In genomic region chr3:186487037-186487436, GRCh38 we compare ENCODE assay signal across 30 cellular contexts. TPM values are rescaled to one million over a fixed set of nuclear protein-coding genes. Genes with fewer than 3 reads are reported as not detected.
"Had no signal": no experiment of that assay in that cellular context is flagged by ENCODE, and none has a peak within 500 bp of the region (broad histone marks: within the 10 kb centered on the region; RNA-seq: fewer than 3 reads in every experiment).

No MANE protein-coding gene starts in this region.

- ATAC-seq: activated CD4-positive, alpha-beta T cell treated with anti-CD3 and anti-CD28 coated beads for 36 hours; activated CD8-positive, alpha-beta memory T cell treated with anti-CD3 and anti-CD28 coated beads, Interleukin-2, amount 10 ng/mL, durations not matched to agents 7 days and 5 days; activated CD8-positive, alpha-beta T cell treated with anti-CD3 and anti-CD28 coated beads, Interleukin-2, amount 10 ng/mL, durations not matched to agents 7 days and 5 days; activated naive CD4-positive, alpha-beta T cell treated with anti-CD3 and anti-CD28 coated beads, Interleukin-2, amount 50 U/mL, for 72 hours; esophagus mucosa; gastroesophageal sphincter; T-helper 17 cell had no signal

- DNase-seq: activated CD4-positive, alpha-beta memory T cell treated with anti-CD3 and anti-CD28 coated beads for 36 hours; activated CD4-positive, alpha-beta T cell treated with anti-CD3 and anti-CD28 coated beads for 36 hours; activated CD4-positive, alpha-beta T cell treated with anti-CD3 and anti-CD28 coated beads, Interleukin-2, amount 10 ng/mL, durations not matched to agents 24 days and 14 days; activated CD4-positive, CD25-positive, alpha-beta regulatory T cell; activated CD4-positive, CD25-positive, alpha-beta regulatory T cell treated with anti-CD3 and anti-CD28 coated beads, Interleukin-2, amount 50 U/mL, for 72 hours; activated CD8-positive, alpha-beta memory T cell treated with anti-CD3 and anti-CD28 coated beads, Interleukin-2, amount 10 ng/mL, durations not matched to agents 7 days and 5 days; activated CD8-positive, alpha-beta memory T cell treated with anti-CD3 and anti-CD28 coated beads, Interleukin-2, amount 50 U/mL, for 4 hours; activated CD8-positive, alpha-beta T cell treated with anti-CD3 and anti-CD28 coated beads, Interleukin-2, amount 10 ng/mL, durations not matched to agents 7 days and 5 days; activated gamma-delta T cell; activated naive CD4-positive, alpha-beta T cell; activated naive CD4-positive, alpha-beta T cell treated with anti-CD3 and anti-CD28 coated beads, Interleukin-2, amount 10 ng/mL, durations not matched to agents 7 days and 5 days; activated naive CD8-positive, alpha-beta T cell treated with anti-CD3 and anti-CD28 coated beads, Interleukin-2, amount 10 ng/mL, durations not matched to agents 7 days and 5 days; activated T-cell treated with anti-CD3 and anti-CD28 coated beads, Interleukin-2, amount 50 U/mL, for 1 hour; activated T-cell treated with anti-CD3 and anti-CD28 coated beads, Interleukin-2, amount 50 U/mL, for 48 hours; central memory CD4-positive, alpha-beta T cell; cerebellar nuclear complex; colonic mucosa; effector CD8-positive, alpha-beta T cell; foreskin melanocyte; heart right ventricle; T-helper 1 cell; T-helper 17 cell; T1000 had no signal

- H3K27ac ChIP-seq: ascending aorta, breast epithelium, cardiac muscle cell, colonic mucosa, gastroesophageal sphincter, heart right ventricle had no signal

- H3K9me3 ChIP-seq: ascending aorta, breast epithelium, colonic mucosa, gastroesophageal sphincter, heart right ventricle had no signal

- H3K4me1 ChIP-seq: ascending aorta, breast epithelium, colonic mucosa had no signal

- H3K27me3 ChIP-seq: ascending aorta, breast epithelium, cardiac muscle cell, colonic mucosa, gastroesophageal sphincter, heart right ventricle had no signal

- H3K4me3 ChIP-seq: ascending aorta, breast epithelium, cardiac muscle cell, colonic mucosa, gastroesophageal sphincter, heart right ventricle had no signal

- H3K36me3 ChIP-seq: ascending aorta, breast epithelium, cardiac muscle cell, colonic mucosa, gastroesophageal sphincter, heart right ventricle had no signal

RNA-seq across cellular contexts. Expression of gene CRYGS, which starts 57.1 kb away (rescaled TPM):
- total RNA-seq: ascending aorta, epithelial cell of proximal tubule had no signal
